In the genomic region with DNA sequence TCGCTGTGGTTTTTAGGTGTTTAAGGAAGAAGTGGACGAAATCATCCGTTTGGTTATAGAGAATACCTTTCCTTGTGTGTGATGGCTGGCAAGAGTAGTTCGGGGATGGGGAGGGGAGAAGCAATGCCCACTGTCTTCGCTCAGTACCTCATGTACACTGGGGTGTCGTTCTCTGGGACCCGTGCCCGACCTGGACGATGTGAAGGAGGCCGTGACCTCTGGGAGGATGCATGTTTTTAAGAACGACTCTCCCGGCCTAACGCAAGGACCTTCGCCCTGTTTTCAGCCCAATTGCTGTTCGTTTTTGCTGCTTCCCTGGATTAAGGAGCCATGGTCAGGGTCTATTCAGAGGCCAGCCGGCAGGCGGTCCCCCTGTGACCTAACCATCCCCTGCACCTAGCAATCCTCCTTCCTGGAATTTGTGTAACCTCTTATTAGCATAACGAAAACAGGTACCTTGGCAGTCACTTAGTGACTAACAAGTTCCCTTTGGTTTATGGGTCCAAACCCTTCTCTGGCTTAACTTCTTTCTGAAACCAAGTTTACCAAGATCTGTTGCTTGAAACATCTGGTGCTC, we compare ENCODE assay signal across 8 cellular contexts. TPM values are rescaled to one million over a fixed set of nuclear protein-coding genes. Genes with fewer than 3 reads are reported as not detected.
A peak's percentile ranks its signal among the peaks of the same experiment; 100 is the strongest.
DNase-seq lines count a peak whose midpoint lies in the region; ATAC-seq and TF ChIP-seq lines count a peak whose summit lies in the region.

No MANE protein-coding gene starts in this region.

- no peak for TF ChIP-seq CTCF in SK-N-SH (IDR thresholded peaks at IDR 0.05)
- no peak for TF ChIP-seq CTCF in thyroid gland (IDR thresholded peaks at IDR 0.05)

- intact Hi-C loops in thyroid gland (cut with DNase I), result no loop called here

- POLR2A ChIA-PET in SK-N-SH (lab: Yijun Ruan, JAX), result interaction anchor here (2.1 kb wide), 1 partner anchor 47 kb away, joined by 7 read pairs; a partner anchor contains a TSS
- POLR2A ChIA-PET in activated CD8-positive, alpha-beta T cell treated with anti-CD3 and anti-CD28 coated beads, Interleukin-2, amount 10 ng/mL, durations not matched to agents 7 days and 5 days (lab: Charles Lee), result interaction anchor here (2.0 to 6.0 kb wide), 3 partner anchors 13 to 43 kb away, joined by 11 to 148 read pairs (median 33); a partner anchor contains a TSS

- no peak for TF ChIP-seq RAD21 in SK-N-SH (IDR thresholded peaks at IDR 0.05; ENCODE audit: low read length)

- peaks cover 4% of the 10 kb centered on the region for H3K36me3 Mint-ChIP-seq in activated CD8-positive, alpha-beta T cell treated with anti-CD3 and anti-CD28 coated beads, Interleukin-2, amount 10 ng/mL, durations not matched to agents 7 days and 5 days (ENCODE audit: low read depth)
- H3K36me3 Mint-ChIP-seq in stimulated activated naive B cell treated with anti-CD40 and anti-IgM and Interleukin-4, amounts not matched to agents 10 μg/mL and 1 μg/mL and 100 μg/mL, for 72 hours, result no peaks in the 10 kb centered on the region

- peak overlapping the region; percentile 83 for H3K4me2 ChIP-seq in SK-N-SH

- peak overlapping the region; percentile 92 for H3K4me3 Mint-ChIP-seq in activated CD8-positive, alpha-beta T cell treated with anti-CD3 and anti-CD28 coated beads, Interleukin-2, amount 10 ng/mL, durations not matched to agents 7 days and 5 days
- H3K4me3 Mint-ChIP-seq in stimulated activated naive B cell treated with anti-CD40 and anti-IgM and Interleukin-4, amounts not matched to agents 10 μg/mL and 1 μg/mL and 100 μg/mL, for 72 hours, result peak overlapping the region; percentile 89 to 93

- TF ChIP-seq POLR2A in thyroid gland (IDR thresholded peaks at IDR 0.05), result no peak

- no peak for ATAC-seq in SK-N-SH treated with all-trans-retinoic acid at 6 μM for 48 hours
- ATAC-seq in activated CD8-positive, alpha-beta T cell treated with anti-CD3 and anti-CD28 coated beads, Interleukin-2, amount 10 ng/mL, durations not matched to agents 7 days and 5 days, result no peak
- ATAC-seq in stimulated activated naive B cell treated with anti-CD40 and anti-IgM and Interleukin-4, amounts not matched to agents 10 μg/mL and 1 μg/mL and 100 μg/mL, for 72 hours (replicated peaks), result peak in 1 of 2 donors; percentile 13
- no peak for ATAC-seq in GM18520 (IDR thresholded peaks at IDR 0.05; ENCODE audit: unreplicated experiment)
- no peak for ATAC-seq in GM18858 (IDR thresholded peaks at IDR 0.05; ENCODE audit: unreplicated experiment)

- CTCF ChIA-PET in SK-N-SH (lab: Yijun Ruan, JAX), result no interaction called here
- CTCF ChIA-PET in activated CD8-positive, alpha-beta T cell treated with anti-CD3 and anti-CD28 coated beads, Interleukin-2, amount 10 ng/mL, durations not matched to agents 7 days and 5 days (lab: Charles Lee), result no interaction called here

- no peaks in the 10 kb centered on the region for H3K36me3 ChIP-seq in SK-N-SH (replicated peaks in 1 of 2; ENCODE audit: control insufficient read depth in 1 of 2, insufficient read depth in 2 of 2, low read length in 1 of 2)
- H3K36me3 ChIP-seq in thyroid gland, result no peaks in the 10 kb centered on the region

- H3K79me2 ChIP-seq in SK-N-SH (ENCODE audit: insufficient read depth), result peaks cover 42% of the 10 kb centered on the region; the same call in 1 of the 2 replicates

- no peaks in the 10 kb centered on the region for H3K9me2 ChIP-seq in SK-N-SH

- no peaks in the 10 kb centered on the region for H3K9me3 Mint-ChIP-seq in activated CD8-positive, alpha-beta T cell treated with anti-CD3 and anti-CD28 coated beads, Interleukin-2, amount 10 ng/mL, durations not matched to agents 7 days and 5 days (ENCODE audit: insufficient read depth)
- no peaks in the 10 kb centered on the region for H3K9me3 Mint-ChIP-seq in stimulated activated naive B cell treated with anti-CD40 and anti-IgM and Interleukin-4, amounts not matched to agents 10 μg/mL and 1 μg/mL and 100 μg/mL, for 72 hours

- H3K27ac ChIP-seq in SK-N-SH (ENCODE audit: low read depth in 2 of 2, low read length in 1 of 2), result peak overlapping the region in 1 of 2 experiments; percentile 90; a peak in 1 of 4 replicates
- no peak overlapping the region for H3K27ac ChIP-seq in thyroid gland

- H3K27me3 Mint-ChIP-seq in activated CD8-positive, alpha-beta T cell treated with anti-CD3 and anti-CD28 coated beads, Interleukin-2, amount 10 ng/mL, durations not matched to agents 7 days and 5 days (ENCODE audit: low read depth), result no peaks in the 10 kb centered on the region
- H3K27me3 Mint-ChIP-seq in stimulated activated naive B cell treated with anti-CD40 and anti-IgM and Interleukin-4, amounts not matched to agents 10 μg/mL and 1 μg/mL and 100 μg/mL, for 72 hours, result peaks cover 0 to 5% of the 10 kb centered on the region in 2 donors

- H3K27me3 ChIP-seq in SK-N-SH (ENCODE audit: insufficient read depth), result no peaks in the 10 kb centered on the region
- H3K27me3 ChIP-seq in thyroid gland, result no peaks in the 10 kb centered on the region

- H3K9ac ChIP-seq in SK-N-SH, result peak overlapping the region; percentile 44

- H3K4me1 ChIP-seq in SK-N-SH (ENCODE audit: control insufficient read depth in 1 of 2, insufficient read depth in 2 of 2, low read depth in 1 of 2, low read length in 1 of 2) (peaks cover 16 to 33% of the 10 kb centered on the region in 2 experiments; a peak in 3 of 4 replicates), thyroid gland (peaks cover 0 to 18% of the 10 kb centered on the region in 2 donors)

- peak overlapping the region; percentile 12; the same call in 1 of the 2 replicates for H2AFZ ChIP-seq in SK-N-SH (ENCODE audit: low read depth)

- peaks cover 26% of the 10 kb centered on the region for H3F3A ChIP-seq in SK-N-SH (replicated peaks; ENCODE audit: insufficient read depth)

- TF ChIP-seq EP300 in SK-N-SH (IDR thresholded peaks at IDR 0.05; ENCODE audit: borderline replicate concordance in 1 of 2, low read depth in 1 of 2, low read length in 1 of 2), result no peak

- H3K27ac Mint-ChIP-seq in activated CD8-positive, alpha-beta T cell treated with anti-CD3 and anti-CD28 coated beads, Interleukin-2, amount 10 ng/mL, durations not matched to agents 7 days and 5 days, result peak overlapping the region; percentile 94
- peak overlapping the region; percentile 53 for H3K27ac Mint-ChIP-seq in stimulated activated naive B cell treated with anti-CD40 and anti-IgM and Interleukin-4, amounts not matched to agents 10 μg/mL and 1 μg/mL and 100 μg/mL, for 72 hours

- H3K9me3 ChIP-seq in SK-N-SH (no peaks in the 10 kb centered on the region), iPS-18c (ENCODE audit: control insufficient read depth, insufficient read depth, low read length) (no peaks in the 10 kb centered on the region), thyroid gland (no peaks in the 10 kb centered on the region)

- peaks cover 76% of the 10 kb centered on the region for H3K4me1 Mint-ChIP-seq in activated CD8-positive, alpha-beta T cell treated with anti-CD3 and anti-CD28 coated beads, Interleukin-2, amount 10 ng/mL, durations not matched to agents 7 days and 5 days (ENCODE audit: low read depth)
- H3K4me1 Mint-ChIP-seq in stimulated activated naive B cell treated with anti-CD40 and anti-IgM and Interleukin-4, amounts not matched to agents 10 μg/mL and 1 μg/mL and 100 μg/mL, for 72 hours, result peaks cover 44 to 62% of the 10 kb centered on the region in 2 donors

- DNase-seq in SK-N-SH (no peak), thyroid gland (no peak)
- DNase-seq in activated CD8-positive, alpha-beta T cell treated with anti-CD3 and anti-CD28 coated beads, Interleukin-2, amount 10 ng/mL, durations not matched to agents 7 days and 5 days, result peak; percentile 34
- DNase-seq in stimulated activated naive B cell treated with anti-CD40 and anti-IgM and Interleukin-4, amounts not matched to agents 10 μg/mL and 1 μg/mL and 100 μg/mL, for 72 hours, result peak; percentile 8

- H3K4me3 ChIP-seq in SK-N-SH (ENCODE audit: low read depth in 2 of 2, low read length in 1 of 2), result peak overlapping the region; percentile 65 to 75
- peak overlapping the region; percentile 69 for H3K4me3 ChIP-seq in iPS-18c (ENCODE audit: insufficient read depth, low read depth, low read length)
- H3K4me3 ChIP-seq in thyroid gland (replicated peaks in 1 of 3), result peak overlapping the region in 1 of 3 donors; percentile 40

- H4K20me1 ChIP-seq in SK-N-SH (ENCODE audit: insufficient read depth), result no peaks in the 10 kb centered on the region

- WGBS in SK-N-SH (ENCODE audit: low lambda C conversion rate), result 89% methylated on average over 18 of the region's 18 CpGs
- WGBS in thyroid gland, 2 donors, result 55 to 56% methylated on average over 18 of the region's 18 CpGs

TF ChIP-seq in SK-N-SH, 30 proteins besides CTCF, POLR2A, EP300 and RAD21 (continues in another document):
- no peak for TF ChIP-seq NFIC (IDR thresholded peaks at IDR 0.05; ENCODE audit: borderline replicate concordance)
- TF ChIP-seq FOXJ3 (CRISPR knock-in tag; IDR thresholded peaks at IDR 0.05), result no peak
- TF ChIP-seq RFX5 (IDR thresholded peaks at IDR 0.05; ENCODE audit: low read length), result no peak
- TF ChIP-seq JUND (IDR thresholded peaks at IDR 0.05), result no peak
- TF ChIP-seq EZH2phosphoT487 (IDR thresholded peaks at IDR 0.05; ENCODE audit: borderline replicate concordance, low read depth), result no peak

RNA-seq across cellular contexts. Expression of a gene that starts 1.3 kb away (rescaled TPM):
- 36.1 and 50.8 TPM in 2 replicates for polyA plus RNA-seq in SK-N-SH (2012; rRNA removed)
- 50.3 and 55.0 TPM in 2 replicates for polyA plus RNA-seq in SK-N-SH (2012; cell fraction: cytosol; rRNA removed)
- 20.3 and 41.3 TPM in 2 replicates for polyA plus RNA-seq in SK-N-SH (2012; cell fraction: nucleus; rRNA removed)
- total RNA-seq in activated CD8-positive, alpha-beta T cell treated with anti-CD3 and anti-CD28 coated beads, Interleukin-2, amount 10 ng/mL, durations not matched to agents 7 days and 5 days, result 10 to 100 TPM in 1 of 2 experiments, 1 to 10 TPM in 1; 9.7 to 10.4 TPM
- 1 to 10 TPM in 2 of 4 donors, under 1 TPM in 2; 0.33 to 1.4 (median 0.98) TPM for total RNA-seq in thyroid gland

RNA-seq across cellular contexts. Expression of a gene that starts 47.2 kb away (rescaled TPM):
- polyA plus RNA-seq in SK-N-SH (2012; rRNA removed), result 459 and 483 TPM in 2 replicates
- polyA plus RNA-seq in SK-N-SH (2012; cell fraction: cytosol; rRNA removed), result 594 and 844 TPM in 2 replicates
- polyA plus RNA-seq in SK-N-SH (2012; cell fraction: nucleus; rRNA removed), result 318 and 483 TPM in 2 replicates
- 100 to 1,000 TPM; 882 to 899 TPM for total RNA-seq in activated CD8-positive, alpha-beta T cell treated with anti-CD3 and anti-CD28 coated beads, Interleukin-2, amount 10 ng/mL, durations not matched to agents 7 days and 5 days
- 100 to 1,000 TPM; 192 to 303 (median 239) TPM for total RNA-seq in thyroid gland

RNA-seq across cellular contexts. Expression of a gene that starts 48.2 kb away (rescaled TPM):
- 97.0 and 119 TPM in 2 replicates for polyA plus RNA-seq in SK-N-SH (2012; rRNA removed)
- polyA plus RNA-seq in SK-N-SH (2012; cell fraction: cytosol; rRNA removed), result 154 and 237 TPM in 2 replicates
- 109 and 121 TPM in 2 replicates for polyA plus RNA-seq in SK-N-SH (2012; cell fraction: nucleus; rRNA removed)
- 100 to 1,000 TPM; 254 to 269 TPM for total RNA-seq in activated CD8-positive, alpha-beta T cell treated with anti-CD3 and anti-CD28 coated beads, Interleukin-2, amount 10 ng/mL, durations not matched to agents 7 days and 5 days
- 10 to 100 TPM; 41.6 to 72.3 (median 55.6) TPM for total RNA-seq in thyroid gland

Comparison
In these comparisons a context has a peak if more than half of its experiments do, and no peak if none do; other contexts are left out.
1. DNase-seq: peak in activated CD8-positive, alpha-beta T cell treated with anti-CD3 and anti-CD28 coated beads, Interleukin-2, amount 10 ng/mL, durations not matched to agents 7 days and 5 days (single experiment) and stimulated activated naive B cell treated with anti-CD40 and anti-IgM and Interleukin-4, amounts not matched to agents 10 μg/mL and 1 μg/mL and 100 μg/mL, for 72 hours (single experiment); none in SK-N-SH (single experiment) and thyroid gland (0 of 2).
2. RNA of a gene that starts 1.3 kb away (total RNA-seq): 9.7 to 10.4 TPM in activated CD8-positive, alpha-beta T cell treated with anti-CD3 and anti-CD28 coated beads, Interleukin-2, amount 10 ng/mL, durations not matched to agents 7 days and 5 days; 0.33 to 1.4 TPM in thyroid gland; every median in the first group is over 4 times any median in the second.